In the genomic region with DNA sequence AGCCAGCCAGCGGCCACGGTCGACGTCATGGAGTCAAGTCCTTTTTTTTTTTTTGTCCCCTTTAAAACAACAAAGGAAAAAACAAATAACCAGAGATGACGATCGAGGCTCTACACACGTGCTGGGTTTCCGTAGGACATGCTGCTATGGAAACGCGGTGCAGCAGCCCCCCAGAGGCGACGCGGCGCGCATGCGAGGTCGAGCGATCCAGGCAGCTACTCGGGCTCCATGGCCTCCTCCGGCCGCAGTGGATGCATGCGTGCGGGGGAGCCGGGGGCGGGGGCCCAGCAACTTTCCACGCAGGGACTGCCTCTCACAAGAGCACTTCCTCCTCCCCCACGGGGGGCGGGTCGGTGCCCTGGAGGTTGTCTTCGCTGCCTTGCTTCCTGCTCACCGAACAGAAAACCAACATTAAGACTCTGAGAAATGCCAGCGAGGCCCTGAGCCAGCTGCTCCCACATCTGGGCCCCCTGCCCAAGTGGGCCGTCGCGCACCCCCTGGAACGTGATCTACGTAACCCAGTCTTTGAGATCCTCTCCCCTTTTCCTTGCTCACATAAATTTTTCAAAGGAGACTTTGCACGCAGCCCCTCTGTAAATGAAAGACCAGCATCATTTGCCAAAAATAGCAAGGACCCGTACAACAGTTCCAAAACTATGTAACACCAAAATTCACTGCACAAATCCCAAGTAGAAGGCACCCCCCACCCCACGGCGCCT, we compare ENCODE assay signal across 8 cellular contexts. TPM values are rescaled to one million over a fixed set of nuclear protein-coding genes. Genes with fewer than 3 reads are reported as not detected.
A peak's percentile ranks its signal among the peaks of the same experiment; 100 is the strongest.
DNase-seq lines count a peak whose midpoint lies in the region; TF ChIP-seq lines count a peak whose summit lies in the region.

No MANE protein-coding gene starts in this region.

- H3K36me3 Mint-ChIP-seq in CD4-positive, alpha-beta memory T cell: peaks cover 14 to 21% of the 10 kb centered on the region in 2 donors

- H3K79me2 ChIP-seq in smooth muscle cell (ENCODE audit: low read depth): no peaks in the 10 kb centered on the region

- H3K4me1 Mint-ChIP-seq in CD4-positive, alpha-beta memory T cell: peaks cover 26 to 55% (median 38%) of the 10 kb centered on the region in 4 donors

- H3K27me3 ChIP-seq in CD4-positive, alpha-beta memory T cell (ENCODE audit: insufficient read depth, low read length): no peaks in the 10 kb centered on the region
- no peaks in the 10 kb centered on the region for H3K27me3 ChIP-seq in smooth muscle cell (ENCODE audit: low read depth)

- H3K9ac ChIP-seq in smooth muscle cell (ENCODE audit: low read depth): no peak overlapping the region

- DNase-seq in CD4-positive, alpha-beta memory T cell: peak; percentile 94 to 98 (median 95)
- peak; percentile 71 for DNase-seq in activated CD4-positive, CD25-positive, alpha-beta regulatory T cell treated with anti-CD3 and anti-CD28 coated beads, Interleukin-2, amount 50 U/mL, for 72 hours
- DNase-seq in choroid plexus epithelial cell (ENCODE audit: low read depth) (peak; percentile 56), mucosa of gallbladder (ENCODE audit: low spot score) (peak; percentile 72), NCI-H345 (lab: John Stamatoyannopoulos, UW) (no peak), smooth muscle cell (lab: John Stamatoyannopoulos, UW; ENCODE audit: unreplicated experiment) (no peak), RKO (ENCODE audit: low spot score) (no peak)
- peak; percentile 81 for DNase-seq in stimulated activated CD8-positive, alpha-beta memory T cell treated with anti-CD3 and anti-CD28 coated beads, Interleukin-4, amount 100 ng/mL, for 48 hours

- POLR2A ChIA-PET in CD4-positive, alpha-beta memory T cell (lab: Charles Lee; ENCODE audit: partially characterized antibody): interaction anchor here (0.7 to 5.2 kb wide), 11 partner anchors 9 to 160 kb away, joined by 3 to 89 read pairs (median 4); a partner anchor contains a TSS

- intact Hi-C loops in CD4-positive, alpha-beta memory T cell (cut with micrococcal nuclease): loop anchor here (1.0 kb wide), 3 partner anchors 16 to 56 kb away; a partner anchor contains a TSS

- CTCF ChIA-PET in CD4-positive, alpha-beta memory T cell (lab: Charles Lee; ENCODE audit: partially characterized antibody): interaction anchor here (3.8 to 4.1 kb wide), 2 partner anchors 11 to 16 kb away, joined by 26 to 57 read pairs; no protein-coding TSS in a partner anchor

- H3K4me3 ChIP-seq in CD4-positive, alpha-beta memory T cell (ENCODE audit: low read length in 2 of 2): peak overlapping the region; percentile 47 to 54
- H3K4me3 ChIP-seq in choroid plexus epithelial cell (ENCODE audit: low read depth, low read length) (peak overlapping the region; percentile 37), smooth muscle cell (no peak overlapping the region)

- peak overlapping the region; percentile 95 to 100 (median 99) for H3K27ac Mint-ChIP-seq in CD4-positive, alpha-beta memory T cell

- H3K4me2 ChIP-seq in smooth muscle cell: no peak overlapping the region

- H3K4me1 ChIP-seq in CD4-positive, alpha-beta memory T cell (ENCODE audit: insufficient read depth, low read length): peaks cover 38% of the 10 kb centered on the region
- peaks cover 16% of the 10 kb centered on the region for H3K4me1 ChIP-seq in smooth muscle cell (ENCODE audit: low read depth)

- no peak overlapping the region for H2AFZ ChIP-seq in smooth muscle cell (ENCODE audit: low read depth)

- peak overlapping the region; percentile 76 for H3K27ac ChIP-seq in CD4-positive, alpha-beta memory T cell (ENCODE audit: low read depth, low read length)
- H3K27ac ChIP-seq in smooth muscle cell (ENCODE audit: low read depth): no peak overlapping the region

- no peaks in the 10 kb centered on the region for H4K20me1 ChIP-seq in smooth muscle cell (ENCODE audit: low read depth)

- 89% methylated on average over 30 of the region's 41 CpGs for WGBS in smooth muscle cell (ENCODE audit: low lambda C conversion rate)

- H3K9me3 Mint-ChIP-seq in CD4-positive, alpha-beta memory T cell: peaks cover 0 to 4% (median 0%) of the 10 kb centered on the region in 8 donors

- peaks cover 4% of the 10 kb centered on the region for H3K36me3 ChIP-seq in CD4-positive, alpha-beta memory T cell (ENCODE audit: insufficient read depth, low read length)
- no peaks in the 10 kb centered on the region for H3K36me3 ChIP-seq in smooth muscle cell (ENCODE audit: low read depth)

- H3K4me3 Mint-ChIP-seq in CD4-positive, alpha-beta memory T cell: peak overlapping the region; percentile 82 to 92 (median 90)

- H3K27me3 Mint-ChIP-seq in CD4-positive, alpha-beta memory T cell: no peaks in the 10 kb centered on the region

- no peaks in the 10 kb centered on the region for H3K9me3 ChIP-seq in CD4-positive, alpha-beta memory T cell (ENCODE audit: control insufficient read depth in 1 of 2, low read length in 2 of 2)
- no peaks in the 10 kb centered on the region for H3K9me3 ChIP-seq in smooth muscle cell (replicated peaks; ENCODE audit: low read depth)

- TF ChIP-seq CTCF in choroid plexus epithelial cell (conservative IDR thresholded peaks at IDR 0.05; ENCODE audit: low read depth, low read length): no peak
- no peak for TF ChIP-seq CTCF in smooth muscle cell (IDR thresholded peaks at IDR 0.05; ENCODE audit: borderline replicate concordance, insufficient read depth, poor library complexity, severe bottlenecking)

- H3F3A ChIP-seq in smooth muscle cell (ENCODE audit: low read depth): no peaks in the 10 kb centered on the region

RNA-seq across cellular contexts. Expression of a gene that starts 30.7 kb away (rescaled TPM):
- 10 to 100 TPM; 48.3 to 57.1 TPM for total RNA-seq in CD4-positive, alpha-beta memory T cell
- polyA plus RNA-seq in CD4-positive, alpha-beta memory T cell: 10 to 100 TPM; 35.4 to 66.0 TPM
- total RNA-seq in mucosa of gallbladder (66.6 TPM), smooth muscle cell (18.1 and 32.2 TPM in 2 replicates)
- polyA plus RNA-seq in smooth muscle cell: 16.8 and 20.6 TPM in 2 replicates

RNA-seq across cellular contexts. Expression of a gene that starts 55.9 kb away (rescaled TPM):
- total RNA-seq in CD4-positive, alpha-beta memory T cell: 10 to 100 TPM; 17.0 to 20.0 TPM
- polyA plus RNA-seq in CD4-positive, alpha-beta memory T cell: 10 to 100 TPM; 13.4 to 20.6 TPM
- total RNA-seq in mucosa of gallbladder (36.5 TPM), smooth muscle cell (13.3 and 16.4 TPM in 2 replicates)
- 19.9 and 23.4 TPM in 2 replicates for polyA plus RNA-seq in smooth muscle cell

Comparison
In these comparisons a context has a peak if more than half of its experiments do, and no peak if none do; other contexts are left out.
1. DNase-seq: peak in CD4-positive, alpha-beta memory T cell (5 of 5), activated CD4-positive, CD25-positive, alpha-beta regulatory T cell treated with anti-CD3 and anti-CD28 coated beads, Interleukin-2, amount 50 U/mL, for 72 hours (single experiment), choroid plexus epithelial cell (single experiment), mucosa of gallbladder (single experiment) and stimulated activated CD8-positive, alpha-beta memory T cell treated with anti-CD3 and anti-CD28 coated beads, Interleukin-4, amount 100 ng/mL, for 48 hours (single experiment); none in NCI-H345 (single experiment), smooth muscle cell (single experiment) and RKO (single experiment).